ENCODE assay signal across 21 cellular contexts in the genomic region with DNA sequence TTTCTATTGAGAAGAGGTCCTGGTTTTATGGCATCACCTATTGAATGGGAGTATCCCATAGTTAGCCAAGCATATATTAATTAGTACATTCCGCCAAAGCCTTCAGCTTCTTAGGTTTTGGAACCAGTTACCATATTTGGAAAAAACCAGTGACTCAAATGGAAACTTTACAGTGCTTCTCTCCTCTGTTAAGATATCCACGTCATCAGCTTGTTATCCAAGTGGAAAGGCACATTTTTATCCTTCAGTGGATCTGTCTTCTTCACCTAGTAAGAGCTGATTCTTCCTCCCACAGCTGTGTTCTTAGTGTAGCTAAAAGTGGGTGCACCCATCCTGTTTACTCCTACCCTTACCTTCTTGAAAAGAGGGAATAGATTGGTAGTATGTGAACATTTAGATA. TPM values are rescaled to one million over a fixed set of nuclear protein-coding genes. Genes with fewer than 3 reads are reported as not detected.
DNase-seq lines count a peak whose midpoint lies in the region; ATAC-seq and TF ChIP-seq lines count a peak whose summit lies in the region.
"Had no signal": no experiment of that assay in that cellular context is flagged by ENCODE, and none has a peak within 500 bp of the region (broad histone marks: within the 10 kb centered on the region; RNA-seq: fewer than 3 reads in every experiment).

No MANE protein-coding gene starts in this region.

- WGBS in adrenal gland, 4 donors = 52 to 66% (median 63%) methylated on average over 2 of the region's 2 CpGs

- H3K27me3 ChIP-seq in adrenal gland = no peaks in the 10 kb centered on the region
- H3K27me3 ChIP-seq: BLaER1 treated with 17β-estradiol and CSF1 and Interleukin-3, amounts not matched to agents 10 nM and 100 nM; hepatocyte; transverse colon had no signal

- H3K4me1 ChIP-seq in adrenal gland (replicated peaks in 1 of 2) = peaks cover 47 to 55% of the 10 kb centered on the region in 2 donors
- H3K4me1 ChIP-seq: BLaER1 treated with 17β-estradiol and CSF1 and Interleukin-3, amounts not matched to agents 10 nM and 100 nM had no signal

- no peaks in the 10 kb centered on the region for H3K9me3 Mint-ChIP-seq in activated naive CD4-positive, alpha-beta T cell treated with anti-CD3 and anti-CD28 coated beads, Interleukin-2, amount 50 U/mL, for 72 hours
- H3K9me3 Mint-ChIP-seq: activated T-helper 17 cell treated with anti-CD3 and anti-CD28 coated beads, Interleukin-2, amount 50 U/mL, for 72 hours; stimulated activated memory B cell treated with anti-CD40 and anti-IgM and Interleukin-4, amounts not matched to agents 10 μg/mL and 1 μg/mL and 100 μg/mL, for 72 hours had no signal

- no peak overlapping the region for H3K4me3 ChIP-seq in adrenal gland
- H3K4me3 ChIP-seq: BLaER1 treated with 17β-estradiol and CSF1 and Interleukin-3, amounts not matched to agents 10 nM and 100 nM; hepatocyte; transverse colon had no signal

- no peak for ATAC-seq in activated naive CD4-positive, alpha-beta T cell treated with anti-CD3 and anti-CD28 coated beads, Interleukin-2, amount 50 U/mL, for 72 hours
- ATAC-seq: activated T-helper 17 cell treated with anti-CD3 and anti-CD28 coated beads, Interleukin-2, amount 50 U/mL, for 72 hours; stimulated activated memory B cell treated with anti-CD40 and anti-IgM and Interleukin-4, amounts not matched to agents 10 μg/mL and 1 μg/mL and 100 μg/mL, for 72 hours had no signal

- intact Hi-C loops in adrenal gland (cut with DNase I) = no loop called here

- H3K36me3 ChIP-seq in adrenal gland (replicated peaks in 1 of 2) = no peaks in the 10 kb centered on the region
- H3K36me3 ChIP-seq: BLaER1 treated with 17β-estradiol and CSF1 and Interleukin-3, amounts not matched to agents 10 nM and 100 nM; transverse colon had no signal

- no peak overlapping the region for H3K27ac Mint-ChIP-seq in activated naive CD4-positive, alpha-beta T cell treated with anti-CD3 and anti-CD28 coated beads, Interleukin-2, amount 50 U/mL, for 72 hours
- H3K27ac Mint-ChIP-seq: activated T-helper 17 cell treated with anti-CD3 and anti-CD28 coated beads, Interleukin-2, amount 50 U/mL, for 72 hours; stimulated activated memory B cell treated with anti-CD40 and anti-IgM and Interleukin-4, amounts not matched to agents 10 μg/mL and 1 μg/mL and 100 μg/mL, for 72 hours had no signal

- peak overlapping the region; percentile 63 to 79 (median 70) for H3K27ac ChIP-seq in adrenal gland
- H3K27ac ChIP-seq: BLaER1 treated with 17β-estradiol and CSF1 and Interleukin-3, amounts not matched to agents 10 nM and 100 nM; hepatocyte; HL-60; transverse colon had no signal

- TF ChIP-seq POLR2A in adrenal gland (IDR thresholded peaks at IDR 0.05) = peak in 1 of 2 donors; percentile 39

- H3K9me3 ChIP-seq in adrenal gland (replicated peaks in 1 of 3) = no peaks in the 10 kb centered on the region
- H3K9me3 ChIP-seq: BLaER1 treated with 17β-estradiol and CSF1 and Interleukin-3, amounts not matched to agents 10 nM and 100 nM; transverse colon had no signal

- no peaks in the 10 kb centered on the region for H3K36me3 Mint-ChIP-seq in activated naive CD4-positive, alpha-beta T cell treated with anti-CD3 and anti-CD28 coated beads, Interleukin-2, amount 50 U/mL, for 72 hours
- H3K36me3 Mint-ChIP-seq: stimulated activated memory B cell treated with anti-CD40 and anti-IgM and Interleukin-4, amounts not matched to agents 10 μg/mL and 1 μg/mL and 100 μg/mL, for 72 hours had no signal

- no peak for TF ChIP-seq CTCF in adrenal gland (IDR thresholded peaks at IDR 0.05)

- DNase-seq in H4 (ENCODE audit: low spot score) (peak; percentile 13), adrenal gland (no peak), fibroblast of peridontal ligament (ENCODE audit: extremely low read depth) (peak; percentile 65), renal cortical epithelial cell (ENCODE audit: low read depth) (peak; percentile 89), Kasumi-1 (lab: John Stamatoyannopoulos, UW) (no peak), DMS53 (lab: John Stamatoyannopoulos, UW) (no peak), NCI-H2196 (lab: John Stamatoyannopoulos, UW; ENCODE audit: unreplicated experiment) (no peak)
- DNase-seq in activated naive CD4-positive, alpha-beta T cell treated with anti-CD3 and anti-CD28 coated beads, Interleukin-2, amount 50 U/mL, for 72 hours (ENCODE audit: low spot score in 2 of 2) = no peak
- DNase-seq: dermis blood vessel endothelial cell, DMS153, erythroblast, Karpas-422, left cardiac atrium, occipital lobe, transverse colon had no signal

RNA-seq across cellular contexts. Expression of gene TPD52L1, which starts 34.5 kb away (rescaled TPM):
- total RNA-seq in H4 (2014; rRNA removed; shearing (Covaris generic)) = 3.4 and 4.5 TPM in 2 replicates
- 1,000 to 10,000 TPM in 3 of 8 donors, 100 to 1,000 TPM in 5; 235 to 2,041 (median 662) TPM for total RNA-seq in adrenal gland
- polyA plus RNA-seq in adrenal gland = 100 to 1,000 TPM; 224 to 254 (median 226) TPM
- 105 and 188 TPM in 2 replicates for total RNA-seq in renal cortical epithelial cell
- total RNA-seq in activated naive CD4-positive, alpha-beta T cell treated with anti-CD3 and anti-CD28 coated beads, Interleukin-2, amount 50 U/mL, for 72 hours = 1 to 10 TPM in 1 of 2 donors, under 1 TPM in 1; 0.87 to 1.6 TPM
- total RNA-seq: T-helper 1 cell treated with Interleukin-12 subunit alpha and Interleukin-12 subunit beta and Interleukin-4 antibody, amounts not matched to agents 30 ng/mL and 1 ng/mL, for 36 hours had no signal

Comparison
In these comparisons a context has a peak if more than half of its experiments do, and no peak if none do; other contexts are left out.
1. DNase-seq: peak in H4 (single experiment), fibroblast of peridontal ligament (single experiment) and renal cortical epithelial cell (single experiment); none in adrenal gland (0 of 7), Kasumi-1 (0 of 2), activated naive CD4-positive, alpha-beta T cell treated with anti-CD3 and anti-CD28 coated beads, Interleukin-2, amount 50 U/mL, for 72 hours (0 of 2), DMS53 (single experiment) and NCI-H2196 (single experiment).
2. RNA of gene TPD52L1, which starts 34.5 kb away (total RNA-seq): 235 to 2,041 TPM in adrenal gland and 105 to 188 TPM in renal cortical epithelial cell; 3.4 to 4.5 TPM in H4 and 0.87 to 1.6 TPM in activated naive CD4-positive, alpha-beta T cell treated with anti-CD3 and anti-CD28 coated beads, Interleukin-2, amount 50 U/mL, for 72 hours; every median in the first group is over 10 times any median in the second.